In genomic region chr3:46998121-46998851, GRCh38 we compare ENCODE assay signal across 8 cellular contexts. TPM values are rescaled to one million over a fixed set of nuclear protein-coding genes. Genes with fewer than 3 reads are reported as not detected.
DNase-seq lines count a peak whose midpoint lies in the region; ATAC-seq and TF ChIP-seq lines count a peak whose summit lies in the region.

No MANE protein-coding gene starts in this region.

- TF ChIP-seq EP300 in esophagus muscularis mucosa (IDR thresholded peaks at IDR 0.05), result no peak

- intact Hi-C loops in esophagus muscularis mucosa (cut with DNase I) (loop anchor here (1.0 kb wide), 1 partner anchor 75 kb away; no protein-coding TSS in a partner anchor), upper lobe of right lung (cut with DNase I) (loop anchor here (5.0 kb wide), 1 partner anchor 76 kb away; no protein-coding TSS in a partner anchor)

- TF ChIP-seq CTCF in GM12865 (IDR thresholded peaks at IDR 0.05; ENCODE audit: insufficient read depth, low read depth, low read length, missing control alignments) (peak; percentile 93), esophagus muscularis mucosa (IDR thresholded peaks at IDR 0.05) (peak; percentile 75 to 84 (median 81)), osteoblast (IDR thresholded peaks at IDR 0.05; ENCODE audit: extremely low read depth, low read depth, low read length) (peak; percentile 57), upper lobe of right lung (IDR thresholded peaks at IDR 0.05) (peak; percentile 81)

- H3K79me2 ChIP-seq in osteoblast (ENCODE audit: insufficient read depth, low read length), result no peaks in the 10 kb centered on the region

- no peak overlapping the region for H2AFZ ChIP-seq in osteoblast (ENCODE audit: low read length)

- no peaks in the 10 kb centered on the region for H4K20me1 ChIP-seq in osteoblast (ENCODE audit: insufficient read depth, low read length)

- no peak overlapping the region for H3K4me2 ChIP-seq in osteoblast (ENCODE audit: insufficient read depth, low read length)

- peak; percentile 79 for ATAC-seq in upper lobe of right lung

- no peak for TF ChIP-seq POLR2A in esophagus muscularis mucosa (IDR thresholded peaks at IDR 0.05; ENCODE audit: low read depth)

- 98% methylated on average over 8 of the region's 27 CpGs for WGBS in esophagus muscularis mucosa

- H3K4me1 ChIP-seq in esophagus muscularis mucosa, result peaks cover 0 to 12% (median 7%) of the 10 kb centered on the region in 4 donors
- H3K4me1 ChIP-seq in osteoblast (ENCODE audit: insufficient read depth, low read length), result no peaks in the 10 kb centered on the region
- no peaks in the 10 kb centered on the region for H3K4me1 ChIP-seq in upper lobe of right lung

- H3K4me3 ChIP-seq in GM12865 (ENCODE audit: low read depth, low read length) (no peak overlapping the region), esophagus muscularis mucosa (no peak overlapping the region), osteoblast (ENCODE audit: insufficient read depth, low read length) (no peak overlapping the region), upper lobe of right lung (no peak overlapping the region)

- H3K27me3 ChIP-seq in esophagus muscularis mucosa (no peaks in the 10 kb centered on the region), osteoblast (ENCODE audit: insufficient read depth, low read length) (no peaks in the 10 kb centered on the region), upper lobe of right lung (no peaks in the 10 kb centered on the region)

- peak; percentile 83 for DNase-seq in GM12865 (ENCODE audit: low read depth)
- peak; percentile 2 for DNase-seq in NCI-H526 treated with DMSO at 0.1 percent for 48 hours (lab: John Stamatoyannopoulos, UW)
- peak; percentile 63 for DNase-seq in activated T-cell treated with anti-CD3 and anti-CD28 coated beads for 24 hours (ENCODE audit: low read depth)
- no peak for DNase-seq in esophagus muscularis mucosa (ENCODE audit: extremely low spot score)
- peak; percentile 98 for DNase-seq in osteoblast (ENCODE audit: insufficient read length, low spot score, missing footprints)
- DNase-seq in upper lobe of right lung, result peak; percentile 91
- DNase-seq in midbrain (lab: John Stamatoyannopoulos, UW), result no peak
- no peak for DNase-seq in NCI-H2029 (lab: John Stamatoyannopoulos, UW)

- H3K27ac ChIP-seq in esophagus muscularis mucosa (replicated peaks in 1 of 4) (no peak overlapping the region), osteoblast (ENCODE audit: low read depth, low read length) (no peak overlapping the region), upper lobe of right lung (no peak overlapping the region)

- H3K9me3 ChIP-seq in esophagus muscularis mucosa (no peaks in the 10 kb centered on the region), osteoblast (ENCODE audit: low read depth, low read length) (no peaks in the 10 kb centered on the region), upper lobe of right lung (no peaks in the 10 kb centered on the region)

- H3K36me3 ChIP-seq in esophagus muscularis mucosa (peaks cover 19 to 94% (median 81%) of the 10 kb centered on the region in 4 donors), osteoblast (ENCODE audit: insufficient read depth, low read length) (no peaks in the 10 kb centered on the region), upper lobe of right lung (peaks cover 54% of the 10 kb centered on the region)

RNA-seq across cellular contexts. Expression of gene NBEAL2, which starts 18.8 kb away (rescaled TPM):
- total RNA-seq in esophagus muscularis mucosa (10 to 100 TPM; 16.6 to 22.1 (median 21.2) TPM), osteoblast (2.1 and 4.3 TPM in 2 replicates), upper lobe of right lung (116 TPM)

RNA-seq across cellular contexts. Expression of gene CCDC12, which starts 21.7 kb away (rescaled TPM):
- total RNA-seq in esophagus muscularis mucosa, result 10 to 100 TPM; 27.5 to 54.8 (median 36.7) TPM
- 17.4 and 20.6 TPM in 2 replicates for total RNA-seq in osteoblast
- total RNA-seq in upper lobe of right lung, result 42.1 TPM

Comparison
In these comparisons a context has a peak if more than half of its experiments do, and no peak if none do; other contexts are left out.
1. DNase-seq: peak in GM12865 (single experiment), NCI-H526 treated with DMSO at 0.1 percent for 48 hours (single experiment), activated T-cell treated with anti-CD3 and anti-CD28 coated beads for 24 hours (single experiment), osteoblast (single experiment) and upper lobe of right lung (single experiment); none in esophagus muscularis mucosa (single experiment), midbrain (single experiment) and NCI-H2029 (single experiment).
2. Peak in every context shown above with its lines, with median percentiles within 50 percentile points of each other: CTCF ChIP-seq.